8 cellular contexts compared by ENCODE assay signal in genomic region chr12:120495189-120495722, GRCh38. TPM values are rescaled to one million over a fixed set of nuclear protein-coding genes. Genes with fewer than 3 reads are reported as not detected.
DNase-seq lines count a peak whose midpoint lies in the region; TF ChIP-seq lines count a peak whose summit lies in the region.

No MANE protein-coding gene starts in this region.

- intact Hi-C loops in dorsolateral prefrontal cortex (cut with DNase I), result loop anchor here (5.0 kb wide), 2 partner anchors 42 to 58 kb away; partner anchors contain the start of gene COX6A1 (in 1 of the 2)

- H3K4me3 Mint-ChIP-seq in nephron progenitor cell, result peak overlapping the region; percentile 100

- peaks cover 40% of the 10 kb centered on the region for H3K4me1 Mint-ChIP-seq in nephron progenitor cell

- DNase-seq in NCI-H748 (lab: John Stamatoyannopoulos, UW; ENCODE audit: unreplicated experiment) (peak; percentile 32), NCI-H748 treated with DMSO at 0.1 percent for 48 hours (lab: John Stamatoyannopoulos, UW) (no peak), LNCaP clone FGC (ENCODE audit: low read depth) (no peak), dorsolateral prefrontal cortex (no peak), nephron progenitor cell (peak; percentile 16), A172 (ENCODE audit: low spot score) (no peak), SIG-M5 (lab: John Stamatoyannopoulos, UW) (no peak), OCI-M1 (lab: John Stamatoyannopoulos, UW) (no peak)

- TF ChIP-seq CTCF in LNCaP clone FGC (IDR thresholded peaks at IDR 0.05; ENCODE audit: control insufficient read depth, extremely low read depth, insufficient read depth) (no peak), dorsolateral prefrontal cortex (IDR thresholded peaks at IDR 0.05 in 54 of 56, conservative IDR thresholded peaks at IDR 0.05 in 2 of 56; ENCODE audit: low read depth in 1 of 56, partially characterized antibody in 56 of 56) (no peak), nephron progenitor cell (IDR thresholded peaks at IDR 0.05) (no peak)

- H3K4me3 ChIP-seq in LNCaP clone FGC (ENCODE audit: low read depth, low read length) (peak overlapping the region; percentile 86), dorsolateral prefrontal cortex (peak overlapping the region; percentile 55 to 100 (median 96))

- H3K27ac Mint-ChIP-seq in nephron progenitor cell, result peak overlapping the region; percentile 81

- peak overlapping the region in 58 of 59 donors; percentile 72 to 100 (median 96) for H3K27ac ChIP-seq in dorsolateral prefrontal cortex

- peaks cover 3% of the 10 kb centered on the region for H3K27me3 Mint-ChIP-seq in nephron progenitor cell (ENCODE audit: low read depth, poor library complexity)

- H3K9me3 Mint-ChIP-seq in nephron progenitor cell, result no peaks in the 10 kb centered on the region

- H3K27me3 ChIP-seq in dorsolateral prefrontal cortex, result no peaks in the 10 kb centered on the region

- peaks cover 35% of the 10 kb centered on the region for H3K36me3 Mint-ChIP-seq in nephron progenitor cell (ENCODE audit: low read depth)

RNA-seq across cellular contexts. Expression of gene DYNLL1, which starts 0.7 kb away (rescaled TPM):
- 100 to 1,000 TPM; 262 to 795 (median 615) TPM for total RNA-seq in dorsolateral prefrontal cortex
- total RNA-seq in A172 (2014; rRNA removed; shearing (Covaris generic)), result 570 and 573 TPM in 2 replicates

RNA-seq across cellular contexts. Expression of gene SRSF9, which starts 25.7 kb away (rescaled TPM):
- 100 to 1,000 TPM in 30 of 120 experiments, 10 to 100 TPM in 90; 76.0 to 113 (median 95.4) TPM for total RNA-seq in dorsolateral prefrontal cortex
- total RNA-seq in A172 (2014; rRNA removed; shearing (Covaris generic)), result 189 and 207 TPM in 2 replicates

RNA-seq across cellular contexts. Expression of gene COQ5, which starts 33.7 kb away (rescaled TPM):
- total RNA-seq in dorsolateral prefrontal cortex, result 10 to 100 TPM; 14.4 to 30.4 (median 22.9) TPM
- total RNA-seq in A172 (2014; rRNA removed; shearing (Covaris generic)), result 30.2 and 39.2 TPM in 2 replicates

RNA-seq across cellular contexts. Expression of gene RNF10, which starts 38.9 kb away (rescaled TPM):
- 100 to 1,000 TPM; 177 to 288 (median 215) TPM for total RNA-seq in dorsolateral prefrontal cortex
- 46.2 and 85.2 TPM in 2 replicates for total RNA-seq in A172 (2014; rRNA removed; shearing (Covaris generic))

RNA-seq across cellular contexts. Expression of gene GATC, which starts 49.0 kb away (rescaled TPM):
- total RNA-seq in dorsolateral prefrontal cortex, result 10 to 100 TPM; 18.3 to 41.4 (median 28.7) TPM
- total RNA-seq in A172 (2014; rRNA removed; shearing (Covaris generic)), result 19.8 and 22.3 TPM in 2 replicates

Comparison
In these comparisons a context has a peak if more than half of its experiments do, and no peak if none do; other contexts are left out.
1. DNase-seq: peak in NCI-H748 (single experiment) and nephron progenitor cell (single experiment); none in NCI-H748 treated with DMSO at 0.1 percent for 48 hours (single experiment), LNCaP clone FGC (single experiment), dorsolateral prefrontal cortex (0 of 10), A172 (single experiment), SIG-M5 (single experiment) and OCI-M1 (single experiment).